30 cellular contexts compared by ENCODE assay signal in genomic region chr10:59702347-59702746, GRCh38. TPM values are rescaled to one million over a fixed set of nuclear protein-coding genes. Genes with fewer than 3 reads are reported as not detected.
DNase-seq lines count a peak whose midpoint lies in the region; ATAC-seq and TF ChIP-seq lines count a peak whose summit lies in the region.
"Had no signal": no experiment of that assay in that cellular context is flagged by ENCODE, and none has a peak within 500 bp of the region (broad histone marks: within the 10 kb centered on the region; RNA-seq: fewer than 3 reads in every experiment).

No MANE protein-coding gene starts in this region.

- H3K36me3 ChIP-seq in PC-3 (ENCODE audit: low read depth, low read length): no peaks in the 10 kb centered on the region
- H3K36me3 ChIP-seq in mucosa of descending colon (ENCODE audit: low read depth): no peaks in the 10 kb centered on the region
- no peaks in the 10 kb centered on the region for H3K36me3 ChIP-seq in suprapubic skin
- H3K36me3 ChIP-seq: BLaER1, HAP-1, heart right ventricle, right atrium auricular region had no signal

- peak in 1 of 2 donors; percentile 26 for DNase-seq in activated T-cell treated with anti-CD3 and anti-CD28 coated beads, Interleukin-2, amount 50 U/mL, for 72 hours
- no peak for DNase-seq in activated T-cell treated with anti-CD3 and anti-CD28 coated beads, Interleukin-2, amount 50 U/mL, for 1 hour
- DNase-seq in PC-3 (peak; percentile 97), mucosa of descending colon (no peak), suprapubic skin (ENCODE audit: low spot score in 2 of 2) (no peak), NCI-H1417 treated with DMSO at 0.1 percent for 48 hours (lab: John Stamatoyannopoulos, UW) (no peak), C1 segment of cervical spinal cord (lab: John Stamatoyannopoulos, UW) (no peak)
- DNase-seq: ACHN; activated CD4-positive, alpha-beta T cell treated with anti-CD3 and anti-CD28 coated beads, Interleukin-2, amount 50 U/mL, for 48 hours; activated CD8-positive, alpha-beta memory T cell treated with anti-CD3 and anti-CD28 coated beads, Interleukin-2, amount 50 U/mL, for 4 hours; amygdala; COR-L47; DND-41; foreskin keratinocyte; heart right ventricle; IMR-90; NCI-H1092 treated with DMSO at 0.1 percent for 48 hours; NCI-H1930; NCI-H446; SHP77 treated with DMSO at 0.1 percent for 48 hours; stimulated activated CD4-positive, alpha-beta T cell treated with anti-CD3 and anti-CD28 coated beads, Interleukin-2, amount 100 ng/mL, for 48 hours had no signal

- no peak for TF ChIP-seq EP300 in suprapubic skin (IDR thresholded peaks at IDR 0.05)

- intact Hi-C loops in PC-3 (cut with micrococcal nuclease): loop anchor here (1.0 to 2.0 kb wide), 3 partner anchors 13 to 76 kb away; no protein-coding TSS in a partner anchor
- intact Hi-C loops in mucosa of descending colon (cut with DNase I, micrococcal nuclease): no loop called here

- H3K4me1 Mint-ChIP-seq in activated T-cell treated with anti-CD3 and anti-CD28 coated beads, Interleukin-2, amount 50 U/mL, for 72 hours (ENCODE audit: low read depth): no peaks in the 10 kb centered on the region
- H3K4me1 Mint-ChIP-seq: activated naive CD4-positive, alpha-beta T cell treated with anti-CD3 and anti-CD28 coated beads, Interleukin-2, amount 50 U/mL, for 24 hours had no signal

- no peaks in the 10 kb centered on the region for H3K9me2 ChIP-seq in PC-3 (replicated peaks; ENCODE audit: low read length)

- peaks cover 48% of the 10 kb centered on the region for H3K27me3 Mint-ChIP-seq in activated T-cell treated with anti-CD3 and anti-CD28 coated beads, Interleukin-2, amount 50 U/mL, for 72 hours (ENCODE audit: low read depth)

- ATAC-seq in activated T-cell treated with anti-CD3 and anti-CD28 coated beads, Interleukin-2, amount 50 U/mL, for 72 hours (replicated peaks in 1 of 2): peak; percentile 80 to 87
- ATAC-seq in HG02759 (IDR thresholded peaks at IDR 0.05; ENCODE audit: unreplicated experiment) (peak; percentile 52), PC-3 (peak; percentile 100), mucosa of descending colon (peak; percentile 57)
- ATAC-seq: foreskin keratinocyte, heart right ventricle, Panc1, WTC11 had no signal

- CTCF ChIA-PET in PC-3 (lab: Charles Lee): interaction anchor here (0.7 to 1.4 kb wide), 4 partner anchors 28 to 92 kb away, joined by 3 to 7 read pairs (median 4); no protein-coding TSS in a partner anchor

- no peak for TF ChIP-seq POLR2A in suprapubic skin (IDR thresholded peaks at IDR 0.05)

- H3K27ac ChIP-seq in PC-3 (ENCODE audit: low read length) (peak overlapping the region; percentile 60), suprapubic skin (no peak overlapping the region)
- H3K27ac ChIP-seq: BLaER1, foreskin keratinocyte, heart right ventricle, parathyroid adenoma, right atrium auricular region had no signal

- H3K79me2 ChIP-seq in PC-3 (ENCODE audit: low read length): peaks cover 9% of the 10 kb centered on the region

- H3K4me1 ChIP-seq in PC-3 (ENCODE audit: insufficient read depth, low read length) (peaks cover 18% of the 10 kb centered on the region), mucosa of descending colon (ENCODE audit: low read depth) (no peaks in the 10 kb centered on the region), suprapubic skin (no peaks in the 10 kb centered on the region)
- H3K4me1 ChIP-seq: BLaER1, foreskin keratinocyte, heart right ventricle, parathyroid adenoma, right atrium auricular region had no signal

- H3K36me3 Mint-ChIP-seq in activated T-cell treated with anti-CD3 and anti-CD28 coated beads, Interleukin-2, amount 50 U/mL, for 72 hours (ENCODE audit: insufficient read depth in 2 of 2): no peaks in the 10 kb centered on the region
- H3K36me3 Mint-ChIP-seq: activated naive CD4-positive, alpha-beta T cell treated with anti-CD3 and anti-CD28 coated beads, Interleukin-2, amount 50 U/mL, for 24 hours had no signal

- no peaks in the 10 kb centered on the region for H3K27me3 ChIP-seq in PC-3 (ENCODE audit: low read length)
- no peaks in the 10 kb centered on the region for H3K27me3 ChIP-seq in suprapubic skin
- H3K27me3 ChIP-seq: BLaER1, foreskin keratinocyte, right atrium auricular region had no signal

- 90% methylated on average over 4 of the region's 4 CpGs for WGBS in suprapubic skin

- TF ChIP-seq CTCF in PC-3 (conservative IDR thresholded peaks at IDR 0.05; ENCODE audit: low read depth, low read length) (no peak), mucosa of descending colon (IDR thresholded peaks at IDR 0.05) (no peak), suprapubic skin (IDR thresholded peaks at IDR 0.05) (no peak)

- no peak overlapping the region for H2AFZ ChIP-seq in PC-3 (ENCODE audit: low read length)
- H2AFZ ChIP-seq: parathyroid adenoma had no signal

- no peak overlapping the region for H3K4me3 ChIP-seq in PC-3 (ENCODE audit: low read length)
- no peak overlapping the region for H3K4me3 ChIP-seq in mucosa of descending colon
- no peak overlapping the region for H3K4me3 ChIP-seq in suprapubic skin
- H3K4me3 ChIP-seq: BLaER1, HAP-1, heart right ventricle, right atrium auricular region had no signal

- no peaks in the 10 kb centered on the region for H3F3A ChIP-seq in PC-3 (ENCODE audit: low read length, unreplicated experiment)

- H3K9me3 Mint-ChIP-seq in activated T-cell treated with anti-CD3 and anti-CD28 coated beads, Interleukin-2, amount 50 U/mL, for 72 hours: no peaks in the 10 kb centered on the region
- H3K9me3 Mint-ChIP-seq: activated naive CD4-positive, alpha-beta T cell treated with anti-CD3 and anti-CD28 coated beads, Interleukin-2, amount 50 U/mL, for 24 hours; activated T-helper 2 cell treated with anti-CD3 and anti-CD28 coated beads, Interferon-gamma antibody, Interleukin-2, Interleukin-4, amounts not matched to agents 10 μg/mL and 5 μg/mL and 100 μg/mL, durations not matched to agents 14 hours and 24 hours and 36 hours; WTC11 had no signal

- H3K27ac Mint-ChIP-seq in activated T-cell treated with anti-CD3 and anti-CD28 coated beads, Interleukin-2, amount 50 U/mL, for 72 hours: no peak overlapping the region
- H3K27ac Mint-ChIP-seq: activated naive CD4-positive, alpha-beta T cell treated with anti-CD3 and anti-CD28 coated beads, Interleukin-2, amount 50 U/mL, for 24 hours; activated T-helper 2 cell treated with anti-CD3 and anti-CD28 coated beads, Interferon-gamma antibody, Interleukin-2, Interleukin-4, amounts not matched to agents 10 μg/mL and 5 μg/mL and 100 μg/mL, durations not matched to agents 14 hours and 24 hours and 36 hours; WTC11 had no signal

- H3K9me3 ChIP-seq in PC-3 (ENCODE audit: low read length): no peaks in the 10 kb centered on the region
- no peaks in the 10 kb centered on the region for H3K9me3 ChIP-seq in mucosa of descending colon
- H3K9me3 ChIP-seq in suprapubic skin: no peaks in the 10 kb centered on the region
- H3K9me3 ChIP-seq: BLaER1, HAP-1, heart right ventricle, right atrium auricular region had no signal

- no peak overlapping the region for H3K4me3 Mint-ChIP-seq in activated T-cell treated with anti-CD3 and anti-CD28 coated beads, Interleukin-2, amount 50 U/mL, for 72 hours
- H3K4me3 Mint-ChIP-seq: activated naive CD4-positive, alpha-beta T cell treated with anti-CD3 and anti-CD28 coated beads, Interleukin-2, amount 50 U/mL, for 24 hours; WTC11 had no signal

- POLR2A ChIA-PET in PC-3 (lab: Charles Lee; ENCODE audit: unreplicated experiment): interaction anchor here (0.7 to 1.6 kb wide), 2 partner anchors 48 to 92 kb away, joined by 6 read pairs; no protein-coding TSS in a partner anchor

- H3K9ac ChIP-seq in PC-3 (ENCODE audit: low read length): no peak overlapping the region
- H3K9ac ChIP-seq: BLaER1, parathyroid adenoma had no signal

- BruUV-seq in PC-3 (replicated peaks; lab: Mats Ljungman, UMichigan): no TSS peak

- no peaks in the 10 kb centered on the region for H4K20me1 ChIP-seq in PC-3 (ENCODE audit: low read length)
- H4K20me1 ChIP-seq: BLaER1 had no signal

- H3K4me2 ChIP-seq in PC-3 (ENCODE audit: low read length): peak overlapping the region; percentile 63
- H3K4me2 ChIP-seq: BLaER1 had no signal

RNA-seq across cellular contexts. Expression of gene SLC16A9, which starts 7.3 kb away (rescaled TPM):
- total RNA-seq in activated T-cell treated with anti-CD3 and anti-CD28 coated beads, Interleukin-2, amount 50 U/mL, for 72 hours: under 1 TPM; 0.14 to 0.19 TPM
- 12.8 and 17.4 TPM in 2 replicates for total RNA-seq in PC-3 (2014; rRNA removed)
- total RNA-seq in mucosa of descending colon: 10 to 100 TPM in 2 of 3 donors, 1 to 10 TPM in 1; 7.2 to 34.9 (median 28.8) TPM
- under 1 TPM in 3 of 4 donors, not detected in 1; 0.25 to 0.81 (median 0.64) TPM for total RNA-seq in suprapubic skin

RNA-seq across cellular contexts. Expression of gene MRLN, which starts 50.9 kb away (rescaled TPM):
- total RNA-seq in activated T-cell treated with anti-CD3 and anti-CD28 coated beads, Interleukin-2, amount 50 U/mL, for 72 hours: not detected
- total RNA-seq in PC-3 (2014; rRNA removed) (not detected in 2 replicates), mucosa of descending colon (not detected), suprapubic skin (not detected)
- total RNA-seq: activated T-helper 2 cell treated with anti-CD3 and anti-CD28 coated beads, Interferon-gamma antibody, Interleukin-2, Interleukin-4, amounts not matched to agents 10 μg/mL and 5 μg/mL and 100 μg/mL, durations not matched to agents 14 hours and 24 hours and 36 hours; foreskin keratinocyte; heart right ventricle; IMR-90; right atrium auricular region; WTC11 had no signal
